1 cellular context compared by ENCODE assay signal in genomic region chr17:7614422-7615264, GRCh38.
TF ChIP-seq lines count a peak whose summit lies in the region.

TSS of gene FXR2 (minus strand) at chr17:7614897. CDS start at chr17:7614532, 365 bp downstream.

TF ChIP-seq in HepG2, 621 proteins besides CTCF, POLR2A, EP300 and RAD21 (continued from another document and continues in another):
- TF ChIP-seq UBTF (CRISPR knock-in tag; IDR thresholded peaks at IDR 0.05): peak; percentile 77
- TF ChIP-seq GPBP1L1 (CRISPR knock-in tag; IDR thresholded peaks at IDR 0.05): no peak
- TF ChIP-seq MLXIP (CRISPR knock-in tag; IDR thresholded peaks at IDR 0.05; ENCODE audit: borderline replicate concordance): no peak
- TF ChIP-seq U2AF1 (optimal IDR thresholded peaks at IDR 0.05; ENCODE audit: low read depth, low read length): no peak
- 0 out of 4 replicates have a peak, but pooled peaks of 1 of the 2 experiments have one; percentile 23 for TF ChIP-seq NR2F1 (CRISPR knock-in tag; IDR thresholded peaks at IDR 0.05)
- TF ChIP-seq PHB2 (IDR thresholded peaks at IDR 0.05; ENCODE audit: partially characterized antibody): no peak
- peak; percentile 8 for TF ChIP-seq SKI (IDR thresholded peaks at IDR 0.05; ENCODE audit: partially characterized antibody)
- TF ChIP-seq FOXK2 (IDR thresholded peaks at IDR 0.05): peak; percentile 42; the same call in 1 of the 2 replicates
- TF ChIP-seq, protein P1, sequence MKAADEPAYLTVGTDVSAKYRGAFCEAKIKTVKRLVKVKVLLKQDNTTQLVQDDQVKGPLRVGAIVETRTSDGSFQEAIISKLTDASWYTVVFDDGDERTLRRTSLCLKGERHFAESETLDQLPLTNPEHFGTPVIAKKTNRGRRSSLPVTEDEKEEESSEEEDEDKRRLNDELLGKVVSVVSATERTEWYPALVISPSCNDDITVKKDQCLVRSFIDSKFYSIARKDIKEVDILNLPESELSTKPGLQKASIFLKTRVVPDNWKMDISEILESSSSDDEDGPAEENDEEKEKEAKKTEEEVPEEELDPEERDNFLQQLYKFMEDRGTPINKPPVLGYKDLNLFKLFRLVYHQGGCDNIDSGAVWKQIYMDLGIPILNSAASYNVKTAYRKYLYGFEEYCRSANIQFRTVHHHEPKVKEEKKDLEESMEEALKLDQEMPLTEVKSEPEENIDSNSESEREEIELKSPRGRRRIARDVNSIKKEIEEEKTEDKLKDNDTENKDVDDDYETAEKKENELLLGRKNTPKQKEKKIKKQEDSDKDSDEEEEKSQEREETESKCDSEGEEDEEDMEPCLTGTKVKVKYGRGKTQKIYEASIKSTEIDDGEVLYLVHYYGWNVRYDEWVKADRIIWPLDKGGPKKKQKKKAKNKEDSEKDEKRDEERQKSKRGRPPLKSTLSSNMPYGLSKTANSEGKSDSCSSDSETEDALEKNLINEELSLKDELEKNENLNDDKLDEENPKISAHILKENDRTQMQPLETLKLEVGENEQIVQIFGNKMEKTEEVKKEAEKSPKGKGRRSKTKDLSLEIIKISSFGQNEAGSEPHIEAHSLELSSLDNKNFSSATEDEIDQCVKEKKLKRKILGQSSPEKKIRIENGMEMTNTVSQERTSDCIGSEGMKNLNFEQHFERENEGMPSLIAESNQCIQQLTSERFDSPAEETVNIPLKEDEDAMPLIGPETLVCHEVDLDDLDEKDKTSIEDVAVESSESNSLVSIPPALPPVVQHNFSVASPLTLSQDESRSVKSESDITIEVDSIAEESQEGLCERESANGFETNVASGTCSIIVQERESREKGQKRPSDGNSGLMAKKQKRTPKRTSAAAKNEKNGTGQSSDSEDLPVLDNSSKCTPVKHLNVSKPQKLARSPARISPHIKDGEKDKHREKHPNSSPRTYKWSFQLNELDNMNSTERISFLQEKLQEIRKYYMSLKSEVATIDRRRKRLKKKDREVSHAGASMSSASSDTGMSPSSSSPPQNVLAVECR (CRISPR knock-in tag; IDR thresholded peaks at IDR 0.05; ENCODE audit: borderline replicate concordance): 0 out of 2 replicates have a peak, but pooled peaks have one; percentile 35
- no peak for TF ChIP-seq CSRNP2 (CRISPR knock-in tag; conservative IDR thresholded peaks at IDR 0.05; ENCODE audit: low read depth)
- peak; percentile 76; the same call in 1 of the 2 replicates for TF ChIP-seq MAZ (IDR thresholded peaks at IDR 0.05; ENCODE audit: borderline replicate concordance, low read depth, low read length)
- TF ChIP-seq MAZ (CRISPR knock-in tag; IDR thresholded peaks at IDR 0.05; ENCODE audit: low read depth): peak; percentile 40; the same call in 1 of the 2 replicates
- TF ChIP-seq ZNF121 (CRISPR knock-in tag; IDR thresholded peaks at IDR 0.05): no peak
- 0 out of 2 replicates have a peak, but pooled peaks have one; percentile 13 for TF ChIP-seq ZNF619 (CRISPR knock-in tag; IDR thresholded peaks at IDR 0.05)
- no peak for TF ChIP-seq NFE2L1 (CRISPR knock-in tag; IDR thresholded peaks at IDR 0.05; ENCODE audit: borderline replicate concordance)
- no peak for TF ChIP-seq ZNF296 (CRISPR knock-in tag; conservative IDR thresholded peaks at IDR 0.05)
- TF ChIP-seq, protein P2, sequence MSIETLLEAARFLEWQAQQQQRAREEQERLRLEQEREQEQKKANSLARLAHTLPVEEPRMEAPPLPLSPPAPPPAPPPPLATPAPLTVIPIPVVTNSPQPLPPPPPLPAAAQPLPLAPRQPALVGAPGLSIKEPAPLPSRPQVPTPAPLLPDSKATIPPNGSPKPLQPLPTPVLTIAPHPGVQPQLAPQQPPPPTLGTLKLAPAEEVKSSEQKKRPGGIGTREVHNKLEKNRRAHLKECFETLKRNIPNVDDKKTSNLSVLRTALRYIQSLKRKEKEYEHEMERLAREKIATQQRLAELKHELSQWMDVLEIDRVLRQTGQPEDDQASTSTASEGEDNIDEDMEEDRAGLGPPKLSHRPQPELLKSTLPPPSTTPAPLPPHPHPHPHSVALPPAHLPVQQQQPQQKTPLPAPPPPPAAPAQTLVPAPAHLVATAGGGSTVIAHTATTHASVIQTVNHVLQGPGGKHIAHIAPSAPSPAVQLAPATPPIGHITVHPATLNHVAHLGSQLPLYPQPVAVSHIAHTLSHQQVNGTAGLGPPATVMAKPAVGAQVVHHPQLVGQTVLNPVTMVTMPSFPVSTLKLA (IDR thresholded peaks at IDR 0.05): peak; percentile 35; the same call in 1 of the 2 replicates
- TF ChIP-seq TCF12 (IDR thresholded peaks at IDR 0.05): no peak
- peak; percentile 42; the same call in 1 of the 2 replicates for TF ChIP-seq TCF12 (CRISPR knock-in tag; IDR thresholded peaks at IDR 0.05)
- no peak for TF ChIP-seq E2F5 (CRISPR knock-in tag; conservative IDR thresholded peaks at IDR 0.05)
- TF ChIP-seq ZNF567 (CRISPR knock-in tag; IDR thresholded peaks at IDR 0.05; ENCODE audit: borderline replicate concordance): no peak
- TF ChIP-seq, protein P3, sequence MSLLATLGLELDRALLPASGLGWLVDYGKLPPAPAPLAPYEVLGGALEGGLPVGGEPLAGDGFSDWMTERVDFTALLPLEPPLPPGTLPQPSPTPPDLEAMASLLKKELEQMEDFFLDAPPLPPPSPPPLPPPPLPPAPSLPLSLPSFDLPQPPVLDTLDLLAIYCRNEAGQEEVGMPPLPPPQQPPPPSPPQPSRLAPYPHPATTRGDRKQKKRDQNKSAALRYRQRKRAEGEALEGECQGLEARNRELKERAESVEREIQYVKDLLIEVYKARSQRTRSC (CRISPR knock-in tag; IDR thresholded peaks at IDR 0.05; ENCODE audit: low read depth): no peak
- peak; percentile 50 for TF ChIP-seq AGO2 (optimal IDR thresholded peaks at IDR 0.05; ENCODE audit: low read depth, low read length)
- 0 out of 2 replicates have a peak, but pooled peaks have one; percentile 32 for TF ChIP-seq MED13 (CRISPR knock-in tag; IDR thresholded peaks at IDR 0.05)
- TF ChIP-seq HNF1B (CRISPR knock-in tag; IDR thresholded peaks at IDR 0.05): peak; percentile 40; the same call in 1 of the 2 replicates
- TF ChIP-seq ZNF468 (CRISPR knock-in tag; IDR thresholded peaks at IDR 0.05): no peak
- TF ChIP-seq TAF15 (IDR thresholded peaks at IDR 0.05; ENCODE audit: low read depth, low read length, poor library complexity, severe bottlenecking): peak; percentile 20
- peak; percentile 34; the same call in 1 of the 2 replicates for TF ChIP-seq ZMYM4 (CRISPR knock-in tag; IDR thresholded peaks at IDR 0.05)
- TF ChIP-seq GFI1 (CRISPR knock-in tag; IDR thresholded peaks at IDR 0.05; ENCODE audit: borderline replicate concordance): no peak
- TF ChIP-seq SP2 (CRISPR knock-in tag; IDR thresholded peaks at IDR 0.05): peak; percentile 80
- peak; percentile 35; the same call in 1 of the 2 replicates for TF ChIP-seq PAXIP1 (CRISPR knock-in tag; conservative IDR thresholded peaks at IDR 0.05)
- TF ChIP-seq RFXANK (CRISPR knock-in tag; IDR thresholded peaks at IDR 0.05): 0 out of 2 replicates have a peak, but pooled peaks have one; percentile 59
- no peak for TF ChIP-seq AHR (CRISPR knock-in tag; IDR thresholded peaks at IDR 0.05)
- no peak for TF ChIP-seq PCBP2 (optimal IDR thresholded peaks at IDR 0.05; ENCODE audit: low read depth, low read length, poor library complexity, severe bottlenecking)
- 0 out of 2 replicates have a peak, but pooled peaks have one; percentile 56 for TF ChIP-seq ZNF616 (CRISPR knock-in tag; IDR thresholded peaks at IDR 0.05; ENCODE audit: low read depth)
- TF ChIP-seq ZNF556 (CRISPR knock-in tag; IDR thresholded peaks at IDR 0.05; ENCODE audit: borderline replicate concordance): 0 out of 2 replicates have a peak, but pooled peaks have one; percentile 29
- no peak; the same call in 1 of the 2 replicates for TF ChIP-seq NR2C2 (CRISPR knock-in tag; IDR thresholded peaks at IDR 0.05; ENCODE audit: borderline replicate concordance)
